ENCODE assay signal across 1 cellular context in genomic region chr3:49021213-49021812, GRCh38.
TF ChIP-seq lines count a peak whose summit lies in the region.

No MANE protein-coding gene starts in this region.

TF ChIP-seq in K562, 482 proteins besides CTCF, POLR2A, EP300 and RAD21 (continues in another document):
- TF ChIP-seq E2F5 (CRISPR knock-in tag; IDR thresholded peaks at IDR 0.05), result no peak
- TF ChIP-seq POLR2AphosphoS2 (IDR thresholded peaks at IDR 0.05; ENCODE audit: low read length), result peak; percentile 87
- TF ChIP-seq ARID3B (CRISPR knock-in tag; IDR thresholded peaks at IDR 0.05; ENCODE audit: borderline replicate concordance), result 0 out of 2 replicates have a peak, but pooled peaks have one; percentile 52
- TF ChIP-seq REST (CRISPR knock-in tag; IDR thresholded peaks at IDR 0.05; ENCODE audit: low read depth), result no peak
- no peak for TF ChIP-seq ZNF696 (CRISPR knock-in tag; conservative IDR thresholded peaks at IDR 0.05)
- TF ChIP-seq BHLHE40 (IDR thresholded peaks at IDR 0.05; ENCODE audit: low read length), result peak; percentile 46
- no peak for TF ChIP-seq SMARCA4 (IDR thresholded peaks at IDR 0.05)
- TF ChIP-seq XRCC4 (IDR thresholded peaks at IDR 0.05; ENCODE audit: extremely low read depth, insufficient read depth, insufficient read length), result no peak
- no peak for TF ChIP-seq ZNF408 (CRISPR knock-in tag; IDR thresholded peaks at IDR 0.05; ENCODE audit: low read depth)
- TF ChIP-seq ZKSCAN1 (IDR thresholded peaks at IDR 0.05; ENCODE audit: low read depth, low read length), result no peak
- peak; percentile 10 for TF ChIP-seq PRPF4 (IDR thresholded peaks at IDR 0.05; ENCODE audit: insufficient read depth, low read depth, low read length, poor library complexity, severe bottlenecking)
- 0 out of 2 replicates have a peak, but pooled peaks have one; percentile 39 for TF ChIP-seq THRB (CRISPR knock-in tag; conservative IDR thresholded peaks at IDR 0.05)
- no peak for TF ChIP-seq SMARCC2 (IDR thresholded peaks at IDR 0.05; ENCODE audit: low read depth)
- peak; percentile 87 for TF ChIP-seq MTA1 (IDR thresholded peaks at IDR 0.05; ENCODE audit: borderline replicate concordance)
- TF ChIP-seq MGA (IDR thresholded peaks at IDR 0.05), result peak; percentile 13; the same call in 1 of the 2 replicates
- TF ChIP-seq ZNF778 (CRISPR knock-in tag; IDR thresholded peaks at IDR 0.05), result no peak
- no peak for TF ChIP-seq HMG20A (CRISPR knock-in tag; conservative IDR thresholded peaks at IDR 0.05)
- TF ChIP-seq MTA3 (IDR thresholded peaks at IDR 0.05; ENCODE audit: borderline replicate concordance), result peak; percentile 97
- no peak for TF ChIP-seq SMARCA5 (IDR thresholded peaks at IDR 0.05)
- peak; percentile 73; the same call in 1 of the 2 replicates for TF ChIP-seq TAF7 (tag; IDR thresholded peaks at IDR 0.05)
- 0 out of 2 replicates have a peak, but pooled peaks have one; percentile 50 for TF ChIP-seq FOXK1 (CRISPR knock-in tag; IDR thresholded peaks at IDR 0.05; ENCODE audit: borderline replicate concordance)
- TF ChIP-seq KAT2B (IDR thresholded peaks at IDR 0.05; ENCODE audit: low read depth, low read length), result no peak
- TF ChIP-seq BCOR (IDR thresholded peaks at IDR 0.05), result peak; percentile 41; the same call in 1 of the 2 replicates
- TF ChIP-seq GTF2F1 (IDR thresholded peaks at IDR 0.05; ENCODE audit: low read depth, low read length), result peak; percentile 89
- peak; percentile 94; the same call in 1 of the 2 replicates for TF ChIP-seq KAT7 (CRISPR knock-in tag; IDR thresholded peaks at IDR 0.05; ENCODE audit: borderline replicate concordance)
- 0 out of 2 replicates have a peak, but pooled peaks have one; percentile 7 for TF ChIP-seq TGIF2 (CRISPR knock-in tag; IDR thresholded peaks at IDR 0.05)
- peak; percentile 65 for TF ChIP-seq FOXM1 (IDR thresholded peaks at IDR 0.05; ENCODE audit: low read depth)
- no peak for TF ChIP-seq FOXM1 (CRISPR knock-in tag; IDR thresholded peaks at IDR 0.05; ENCODE audit: low read depth)
- peak; percentile 30 for TF ChIP-seq HNRNPLL (IDR thresholded peaks at IDR 0.05; ENCODE audit: low read depth, low read length, poor library complexity, severe bottlenecking)
- TF ChIP-seq ZFPM2 (CRISPR knock-in tag; IDR thresholded peaks at IDR 0.05), result no peak
- no peak for TF ChIP-seq ZBTB7A (IDR thresholded peaks at IDR 0.05; ENCODE audit: borderline replicate concordance, control insufficient read depth, low read depth, low read length)
- 0 out of 2 replicates have a peak, but pooled peaks have one; percentile 78 for TF ChIP-seq RBM14 (IDR thresholded peaks at IDR 0.05; ENCODE audit: borderline replicate concordance, insufficient read depth, low read depth, low read length)
- no peak for TF ChIP-seq ZNF707 (CRISPR knock-in tag; conservative IDR thresholded peaks at IDR 0.05)
- peak in 1 of 2 experiments; percentile 75; a peak in 1 of 4 replicates for TF ChIP-seq SIN3A (IDR thresholded peaks at IDR 0.05; ENCODE audit: borderline replicate concordance in 2 of 2, control insufficient read depth in 1 of 2, low read depth in 2 of 2, low read length in 2 of 2)
- TF ChIP-seq E2F6 (IDR thresholded peaks at IDR 0.05; ENCODE audit: borderline replicate concordance in 1 of 2, extremely low read depth in 1 of 2, insufficient read depth in 1 of 2, insufficient read length in 1 of 2, low read depth in 1 of 2, low read length in 1 of 2, poor library complexity in 1 of 2, severe bottlenecking in 1 of 2), result peak in 1 of 2 experiments; percentile 30
- no peak for TF ChIP-seq PATZ1 (CRISPR knock-in tag; IDR thresholded peaks at IDR 0.05; ENCODE audit: borderline replicate concordance)
- peak; percentile 56; the same call in 1 of the 2 replicates for TF ChIP-seq NFIC (IDR thresholded peaks at IDR 0.05)
- peak; percentile 84 for TF ChIP-seq NELFE (IDR thresholded peaks at IDR 0.05; ENCODE audit: insufficient read depth, insufficient read length)
